In the genomic region with DNA sequence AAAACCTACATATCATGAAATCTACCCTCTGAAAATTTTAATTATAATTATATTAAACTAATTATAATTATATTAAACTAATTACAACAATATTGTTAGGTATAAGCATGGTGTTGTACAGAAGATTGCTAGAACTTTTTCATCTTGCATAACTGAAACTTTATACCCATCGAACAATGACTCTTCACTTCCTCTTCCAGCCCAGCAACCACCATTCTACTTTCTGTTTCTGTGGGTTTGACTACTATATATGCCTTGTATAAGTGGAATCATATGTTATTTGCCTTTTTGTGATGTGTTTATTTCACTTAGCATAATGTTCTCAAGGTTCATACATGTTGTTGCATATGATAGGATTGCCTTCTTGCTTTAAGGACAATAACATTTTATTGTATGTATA, we compare ENCODE assay signal across 10 cellular contexts.
DNase-seq lines count a peak whose midpoint lies in the region; ATAC-seq and TF ChIP-seq lines count a peak whose summit lies in the region.
"Had no signal": no experiment of that assay in that cellular context is flagged by ENCODE, and none has a peak within 500 bp of the region (broad histone marks: within the 10 kb centered on the region; RNA-seq: fewer than 3 reads in every experiment).

No MANE protein-coding gene starts in this region.

- H3K4me3 Mint-ChIP-seq in MCF 10A (ENCODE audit: unreplicated experiment) (no peak overlapping the region), HFFc6 (no peak overlapping the region), type B pancreatic cell (no peak overlapping the region)
- no peak overlapping the region for H3K4me3 Mint-ChIP-seq in activated naive CD8-positive, alpha-beta T cell treated with anti-CD3 and anti-CD28 coated beads for 36 hours

- no peak for TF ChIP-seq CTCF in MCF 10A (IDR thresholded peaks at IDR 0.05; ENCODE audit: unreplicated experiment)
- no peak for TF ChIP-seq CTCF in HFFc6 (IDR thresholded peaks at IDR 0.05)
- no peak for TF ChIP-seq CTCF in type B pancreatic cell (conservative IDR thresholded peaks at IDR 0.05)

- DNase-seq in SKM-1 treated with dmso at 0.1 percent for 144 hours (lab: John Stamatoyannopoulos, UW; ENCODE audit: unreplicated experiment), result peak; percentile 59
- DNase-seq in MCF 10A (ENCODE audit: unreplicated experiment), result no peak
- DNase-seq in HFFc6, result no peak
- no peak for DNase-seq in type B pancreatic cell (ENCODE audit: extremely low spot score, unreplicated experiment)
- no peak for DNase-seq in activated naive CD8-positive, alpha-beta T cell treated with anti-CD3 and anti-CD28 coated beads for 36 hours
- DNase-seq: C1 segment of cervical spinal cord, NCI-H1417 treated with DMSO at 0.1 percent for 48 hours had no signal

- H3K4me1 Mint-ChIP-seq in MCF 10A (ENCODE audit: insufficient read depth, unreplicated experiment) (no peaks in the 10 kb centered on the region), HFFc6 (ENCODE audit: low read depth) (no peaks in the 10 kb centered on the region), type B pancreatic cell (ENCODE audit: unreplicated experiment) (no peaks in the 10 kb centered on the region)
- no peaks in the 10 kb centered on the region for H3K4me1 Mint-ChIP-seq in activated naive CD8-positive, alpha-beta T cell treated with anti-CD3 and anti-CD28 coated beads for 36 hours

- intact Hi-C loops in MCF 10A (cut with micrococcal nuclease), result no loop called here

- BruUV-seq in MCF 10A (replicated peaks; lab: Mats Ljungman, UMichigan), result no TSS peak

- H3K27ac Mint-ChIP-seq in MCF 10A (ENCODE audit: low read depth, unreplicated experiment) (no peak overlapping the region), HFFc6 (no peak overlapping the region), type B pancreatic cell (no peak overlapping the region)
- H3K27ac Mint-ChIP-seq in activated naive CD8-positive, alpha-beta T cell treated with anti-CD3 and anti-CD28 coated beads for 36 hours, result no peak overlapping the region

- peaks cover 5% of the 10 kb centered on the region for H3K9me3 Mint-ChIP-seq in MCF 10A (ENCODE audit: unreplicated experiment)
- H3K9me3 Mint-ChIP-seq in HFFc6, result peaks cover 34% of the 10 kb centered on the region
- peaks cover 5% of the 10 kb centered on the region for H3K9me3 Mint-ChIP-seq in type B pancreatic cell
- H3K9me3 Mint-ChIP-seq in activated naive CD8-positive, alpha-beta T cell treated with anti-CD3 and anti-CD28 coated beads for 36 hours, result peaks cover 5% of the 10 kb centered on the region

- peak; percentile 98 for ATAC-seq in GM18870 (IDR thresholded peaks at IDR 0.05; ENCODE audit: unreplicated experiment)
- peak; percentile 89 for ATAC-seq in GM21723 (IDR thresholded peaks at IDR 0.05; ENCODE audit: unreplicated experiment)
- ATAC-seq in HG03175 (IDR thresholded peaks at IDR 0.05; ENCODE audit: unreplicated experiment), result peak; percentile 90

- POLR2A ChIA-PET in MCF 10A (lab: Yijun Ruan, JAX), result no interaction called here

- CTCF ChIA-PET in MCF 10A (lab: Yijun Ruan, JAX), result no interaction called here

- H3K36me3 Mint-ChIP-seq in MCF 10A (ENCODE audit: insufficient read depth, unreplicated experiment), result no peaks in the 10 kb centered on the region
- H3K36me3 Mint-ChIP-seq in HFFc6 (ENCODE audit: low read depth), result no peaks in the 10 kb centered on the region
- H3K36me3 Mint-ChIP-seq in type B pancreatic cell, result no peaks in the 10 kb centered on the region
- H3K36me3 Mint-ChIP-seq in activated naive CD8-positive, alpha-beta T cell treated with anti-CD3 and anti-CD28 coated beads for 36 hours, result no peaks in the 10 kb centered on the region

- H3K27me3 Mint-ChIP-seq in MCF 10A (ENCODE audit: insufficient read depth, unreplicated experiment) (peaks cover 14% of the 10 kb centered on the region), HFFc6 (ENCODE audit: insufficient read depth) (no peaks in the 10 kb centered on the region), type B pancreatic cell (no peaks in the 10 kb centered on the region)
- H3K27me3 Mint-ChIP-seq in activated naive CD8-positive, alpha-beta T cell treated with anti-CD3 and anti-CD28 coated beads for 36 hours, result peaks cover 4% of the 10 kb centered on the region
